In the genomic region with DNA sequence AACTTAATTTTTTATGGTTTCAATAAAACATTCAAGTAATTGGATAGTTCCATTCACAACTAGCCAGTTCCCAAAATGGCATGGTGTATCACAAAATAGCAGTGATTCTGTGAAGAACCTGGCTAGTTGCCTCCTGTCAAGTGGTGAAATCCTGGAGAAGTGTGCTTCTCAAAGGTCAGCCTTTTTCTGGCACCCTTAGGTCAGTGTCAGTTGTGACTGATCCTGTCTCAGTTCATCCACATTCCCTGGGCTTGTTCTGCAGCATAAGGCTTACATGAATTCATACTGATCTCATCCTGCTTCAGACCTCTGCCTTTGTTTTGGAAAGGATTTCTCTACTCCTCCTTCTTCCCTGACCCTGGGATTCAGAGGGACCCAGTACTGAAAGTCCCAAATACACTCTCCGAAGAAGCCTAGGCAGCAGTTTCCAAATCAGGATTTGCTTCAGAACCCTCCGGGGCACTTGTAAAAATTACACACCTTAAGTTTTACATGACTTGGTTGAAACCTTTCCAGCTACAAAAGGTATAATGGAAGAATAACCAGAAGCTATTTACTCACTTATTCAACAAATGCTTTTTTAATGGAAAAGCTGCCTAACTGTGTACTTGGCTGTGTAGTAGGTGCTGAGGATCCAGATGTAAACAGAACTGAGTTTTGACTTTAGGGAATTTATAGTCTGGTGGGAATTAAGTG, we compare ENCODE assay signal across 14 cellular contexts. TPM values are rescaled to one million over a fixed set of nuclear protein-coding genes. Genes with fewer than 3 reads are reported as not detected.
DNase-seq lines count a peak whose midpoint lies in the region; ATAC-seq and TF ChIP-seq lines count a peak whose summit lies in the region.
"Had no signal": no experiment of that assay in that cellular context is flagged by ENCODE, and none has a peak within 500 bp of the region (broad histone marks: within the 10 kb centered on the region; RNA-seq: fewer than 3 reads in every experiment).

No MANE protein-coding gene starts in this region.

- peaks cover 0 to 4% of the 10 kb centered on the region in 2 donors for H3K4me1 ChIP-seq in breast epithelium
- peaks cover 48% of the 10 kb centered on the region for H3K4me1 ChIP-seq in stomach smooth muscle (ENCODE audit: control insufficient read depth, insufficient read depth, low read length)

- H3K9me3 ChIP-seq in breast epithelium (no peaks in the 10 kb centered on the region), stomach smooth muscle (ENCODE audit: control insufficient read depth in 2 of 2, low read length in 2 of 2) (no peaks in the 10 kb centered on the region)

- TF ChIP-seq CTCF in breast epithelium (IDR thresholded peaks at IDR 0.05) (no peak), GM13977 (IDR thresholded peaks at IDR 0.05; ENCODE audit: extremely low read depth, insufficient read depth, missing control alignments) (no peak)

- in situ Hi-C loops in GM13977 (cut with MboI; ENCODE audit: low pct_unique_long_range_greater_than_20kb, low sequenced_read_pairs, unreplicated experiment): no loop called here

- peak; percentile 10 for DNase-seq in GM04504 (ENCODE audit: low read depth)
- DNase-seq in breast epithelium (ENCODE audit: low spot score in 2 of 2): no peak
- DNase-seq in left lobe of liver (ENCODE audit: low spot score): peak; percentile 52
- DNase-seq in activated gamma-delta T cell (lab: John Stamatoyannopoulos, UW): no peak
- DNase-seq in GM13977 (ENCODE audit: low spot score): no peak
- DNase-seq: activated CD4-positive, CD25-positive, alpha-beta regulatory T cell; activated T-cell treated with anti-CD3 and anti-CD28 coated beads, Interleukin-2, amount 50 U/mL, for 1 hour; effector CD8-positive, alpha-beta T cell; NCI-H2081 treated with DMSO at 0.1 percent for 48 hours had no signal

- H3K27ac ChIP-seq in breast epithelium (peak overlapping the region; percentile 49 to 54), stomach smooth muscle (ENCODE audit: low read length) (peak overlapping the region; percentile 78)
- H3K27ac ChIP-seq: BLaER1 treated with 17β-estradiol and CSF1 and Interleukin-3, amounts not matched to agents 10 nM and 100 nM had no signal

- H3K36me3 ChIP-seq in breast epithelium: no peaks in the 10 kb centered on the region
- no peaks in the 10 kb centered on the region for H3K36me3 ChIP-seq in stomach smooth muscle (ENCODE audit: control insufficient read depth in 2 of 2, insufficient read depth in 2 of 2, low read length in 2 of 2)

- no peak overlapping the region for H3K4me3 ChIP-seq in breast epithelium
- H3K4me3 ChIP-seq in stomach smooth muscle (ENCODE audit: low read length in 2 of 2): peak overlapping the region; percentile 15 to 47
- H3K4me3 ChIP-seq: BLaER1 treated with 17β-estradiol and CSF1 and Interleukin-3, amounts not matched to agents 10 nM and 100 nM; SK-N-MC had no signal

- H3K9ac ChIP-seq in stomach smooth muscle (ENCODE audit: low read length in 2 of 2): peak overlapping the region; percentile 30 to 50
- H3K9ac ChIP-seq: BLaER1 treated with 17β-estradiol and CSF1 and Interleukin-3, amounts not matched to agents 10 nM and 100 nM had no signal

- no peak for TF ChIP-seq POLR2A in breast epithelium (IDR thresholded peaks at IDR 0.05)

- H3K27me3 ChIP-seq in breast epithelium: no peaks in the 10 kb centered on the region
- no peaks in the 10 kb centered on the region for H3K27me3 ChIP-seq in stomach smooth muscle (ENCODE audit: control insufficient read depth in 1 of 2, insufficient read depth in 2 of 2, low read length in 2 of 2)
- H3K27me3 ChIP-seq: BLaER1 treated with 17β-estradiol and CSF1 and Interleukin-3, amounts not matched to agents 10 nM and 100 nM had no signal

- ATAC-seq in left lobe of liver (peak; percentile 77), HG02852 (IDR thresholded peaks at IDR 0.05; ENCODE audit: unreplicated experiment) (no peak), HG03439 (IDR thresholded peaks at IDR 0.05; ENCODE audit: unreplicated experiment) (no peak)

- intact Hi-C loops in breast epithelium (cut with DNase I; ENCODE audit: low total_unique reads): no loop called here

RNA-seq across cellular contexts. Expression of a gene that starts 11.0 kb away (rescaled TPM):
- total RNA-seq in breast epithelium (10 to 100 TPM; 34.8 to 67.0 (median 42.9) TPM), left lobe of liver (13.7 TPM)

Comparison
In these comparisons a context has a peak if more than half of its experiments do, and no peak if none do; other contexts are left out.
1. DNase-seq: peak in GM04504 (single experiment) and left lobe of liver (single experiment); none in breast epithelium (0 of 2), activated gamma-delta T cell (single experiment) and GM13977 (single experiment).
2. H3K4me3 ChIP-seq: peak in stomach smooth muscle (2 of 2); none in breast epithelium (0 of 3).